8 cellular contexts compared by ENCODE assay signal in the genomic region with DNA sequence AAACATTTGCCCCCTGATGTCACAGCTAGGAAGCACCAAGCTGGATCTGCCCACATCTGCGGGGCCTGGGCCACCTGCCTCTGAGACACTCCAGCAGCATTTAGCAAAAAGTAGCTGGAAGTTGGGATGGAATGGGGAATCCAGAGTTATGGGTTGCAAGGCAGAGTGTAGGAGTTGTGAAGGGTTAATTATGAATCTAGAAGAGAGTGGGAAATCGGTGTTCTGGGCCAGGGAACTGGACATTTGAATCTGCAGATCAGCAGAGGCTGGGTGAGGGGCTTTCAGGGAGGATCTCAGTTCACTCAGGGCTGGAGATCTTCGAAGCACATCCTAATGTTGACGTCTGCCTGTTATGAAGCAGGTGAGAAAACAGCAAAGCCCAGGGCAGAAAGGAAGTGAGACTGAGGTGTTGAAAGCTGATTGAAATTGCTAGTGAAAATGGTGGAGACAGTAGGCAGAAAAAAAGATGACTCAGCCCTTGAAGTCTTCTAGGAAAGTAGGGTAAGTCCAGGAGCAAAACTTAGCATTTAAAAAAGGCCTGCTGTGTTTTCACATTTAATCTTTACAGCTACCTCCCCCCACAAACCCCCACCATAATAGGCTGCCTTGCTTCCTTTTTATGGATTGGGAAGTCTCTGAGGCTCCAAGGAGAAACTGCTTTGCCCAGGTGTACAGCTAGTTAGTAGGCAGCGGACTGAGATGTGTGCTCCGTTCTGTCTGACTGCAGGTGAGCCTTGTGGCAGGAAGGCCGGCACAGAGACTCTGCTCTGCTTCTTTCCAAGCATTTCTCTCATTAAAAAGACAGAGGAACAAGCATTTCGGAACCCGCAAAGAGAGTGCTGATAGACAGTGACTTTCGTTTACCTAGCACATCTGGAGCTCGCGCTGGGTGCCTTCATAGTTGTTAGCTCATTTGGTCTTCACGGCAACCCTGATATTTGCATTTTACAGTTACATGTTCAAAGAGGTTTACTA. TPM values are rescaled to one million over a fixed set of nuclear protein-coding genes. Genes with fewer than 3 reads are reported as not detected.
DNase-seq lines count a peak whose midpoint lies in the region; ATAC-seq and TF ChIP-seq lines count a peak whose summit lies in the region.

No MANE protein-coding gene starts in this region.

- H3K27ac Mint-ChIP-seq in T-helper 17 cell = no peak overlapping the region

- no peaks in the 10 kb centered on the region for H3K9me3 ChIP-seq in mucosa of descending colon
- H3K9me3 ChIP-seq in T-helper 17 cell (ENCODE audit: control insufficient read depth, low read length, poor library complexity, severe bottlenecking) = no peaks in the 10 kb centered on the region

- H3K4me1 Mint-ChIP-seq in T-helper 17 cell = peaks cover 2% of the 10 kb centered on the region

- no peaks in the 10 kb centered on the region for H3K36me3 Mint-ChIP-seq in T-helper 17 cell (ENCODE audit: low read depth)

- no peak overlapping the region for H3K4me3 Mint-ChIP-seq in T-helper 17 cell

- H3K4me1 ChIP-seq in mucosa of descending colon (ENCODE audit: low read depth) = peaks cover 46% of the 10 kb centered on the region

- ATAC-seq in HG02623 (IDR thresholded peaks at IDR 0.05; ENCODE audit: unreplicated experiment) = peak; percentile 84
- ATAC-seq in mucosa of descending colon = peak; percentile 14
- no peak for ATAC-seq in T-helper 17 cell

- intact Hi-C loops in mucosa of descending colon (cut with DNase I, micrococcal nuclease) = no loop called here

- no peak for TF ChIP-seq CTCF in mucosa of descending colon (IDR thresholded peaks at IDR 0.05)

- no peaks in the 10 kb centered on the region for H3K36me3 ChIP-seq in mucosa of descending colon (ENCODE audit: low read depth)

- H3K27me3 Mint-ChIP-seq in T-helper 17 cell = no peaks in the 10 kb centered on the region

- H3K4me3 ChIP-seq in mucosa of descending colon = no peak overlapping the region

- peak; percentile 43 for DNase-seq in activated CD4-positive, alpha-beta T cell treated with anti-CD3 and anti-CD28 coated beads for 48 hours
- DNase-seq in activated CD4-positive, alpha-beta T cell treated with anti-CD3 and anti-CD28 coated beads, Interleukin-2, amount 50 U/mL, for 4 hours = no peak
- DNase-seq in NCI-H69 (lab: John Stamatoyannopoulos, UW) (peak; percentile 4), mucosa of descending colon (no peak), OCI-M2 (lab: John Stamatoyannopoulos, UW; ENCODE audit: unreplicated experiment) (no peak), T-helper 17 cell (no peak)
- no peak for DNase-seq in activated effector memory CD4-positive, alpha-beta T cell treated with Interleukin-2 at 50 U/mL for 16 hours

RNA-seq across cellular contexts. Expression of gene VANGL1, which starts 7.2 kb away (rescaled TPM):
- 10 to 100 TPM; 15.6 to 21.7 (median 17.9) TPM for total RNA-seq in mucosa of descending colon
- 1 to 10 TPM; 2.8 to 3.7 TPM for total RNA-seq in T-helper 17 cell

Comparison
In these comparisons a context has a peak if more than half of its experiments do, and no peak if none do; other contexts are left out.
1. DNase-seq: peak in activated CD4-positive, alpha-beta T cell treated with anti-CD3 and anti-CD28 coated beads for 48 hours (single experiment) and NCI-H69 (single experiment); none in activated CD4-positive, alpha-beta T cell treated with anti-CD3 and anti-CD28 coated beads, Interleukin-2, amount 50 U/mL, for 4 hours (0 of 2), mucosa of descending colon (0 of 3), activated effector memory CD4-positive, alpha-beta T cell treated with Interleukin-2 at 50 U/mL for 16 hours (single experiment), OCI-M2 (single experiment) and T-helper 17 cell (0 of 3).